In the genomic region with DNA sequence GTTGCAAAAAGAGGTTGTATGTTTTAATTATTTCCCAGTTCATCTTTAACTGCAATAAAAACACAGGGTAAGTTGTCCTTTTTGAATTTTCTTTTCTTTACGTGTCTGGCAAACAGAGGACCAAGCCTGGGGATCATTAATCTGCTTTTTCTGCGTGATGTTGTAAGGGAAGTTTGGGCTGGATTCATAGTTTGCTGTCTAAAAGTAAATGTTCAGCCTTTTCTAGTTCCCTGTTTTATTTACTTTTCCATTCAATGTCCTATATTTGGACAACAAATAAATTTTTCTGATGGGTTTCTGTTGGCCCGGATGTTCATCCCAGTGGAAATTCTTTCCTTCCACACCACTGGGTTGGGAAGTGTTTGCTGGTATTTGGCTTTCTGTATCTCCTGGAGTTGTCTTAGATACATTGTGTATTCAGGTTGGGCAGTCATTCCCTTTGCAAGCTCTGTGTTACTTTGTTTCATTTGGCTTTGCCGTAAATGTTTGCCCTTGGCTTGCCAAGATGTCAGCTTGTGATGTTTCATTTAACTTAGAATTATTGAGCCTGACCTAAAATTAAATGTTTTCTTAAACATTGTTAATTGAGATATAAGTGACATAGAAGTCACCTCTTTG, we compare ENCODE assay signal across 21 cellular contexts. TPM values are rescaled to one million over a fixed set of nuclear protein-coding genes. Genes with fewer than 3 reads are reported as not detected.
DNase-seq lines count a peak whose midpoint lies in the region; ATAC-seq and TF ChIP-seq lines count a peak whose summit lies in the region.
"Had no signal": no experiment of that assay in that cellular context is flagged by ENCODE, and none has a peak within 500 bp of the region (broad histone marks: within the 10 kb centered on the region; RNA-seq: fewer than 3 reads in every experiment).

No MANE protein-coding gene starts in this region.

- H3K4me3 ChIP-seq in LNCaP clone FGC (ENCODE audit: low read depth, low read length): no peak overlapping the region
- H3K4me3 ChIP-seq: A549, BLaER1, K562 had no signal

- no peak for TF ChIP-seq CTCF in LNCaP clone FGC (IDR thresholded peaks at IDR 0.05; ENCODE audit: control insufficient read depth, extremely low read depth, insufficient read depth)

- DNase-seq in LNCaP clone FGC (ENCODE audit: low read depth) (peak; percentile 63), globus pallidus (ENCODE audit: low spot score) (peak; percentile 9), pons (ENCODE audit: low spot score) (peak; percentile 1), HT-29 (ENCODE audit: low spot score) (no peak)
- DNase-seq in stimulated activated CD4-positive, alpha-beta T cell treated with anti-CD3 and anti-CD28 coated beads, Interleukin-1b, Interleukin-23, amount 100 ng/mL, for 48 hours: no peak
- DNase-seq: AML-193; CD4-positive, alpha-beta memory T cell; DMS153; DMS79; GF-D8; GOT3; H7; HFFc6; IMR-90 had no signal

- no peak for ATAC-seq in HG03097 (IDR thresholded peaks at IDR 0.05; ENCODE audit: low FRiP score, unreplicated experiment)
- ATAC-seq: A549, HCT116, K562 had no signal

RNA-seq across cellular contexts. Expression of a gene that starts 20.3 kb away (rescaled TPM):
- not detected in 2 replicates for total RNA-seq in HT-29 (2014; rRNA removed; shearing (Covaris generic))
- total RNA-seq: CD4-positive, alpha-beta memory T cell; Daoy; H7; HFFc6; HT1080; IMR-90; K562 had no signal

RNA-seq across cellular contexts. Expression of a gene that starts 21.4 kb away (rescaled TPM):
- total RNA-seq in HT-29 (2014; rRNA removed; shearing (Covaris generic)): not detected in 2 replicates
- total RNA-seq: CD4-positive, alpha-beta memory T cell; Daoy; H7; HFFc6; HT1080; IMR-90; K562 had no signal

Comparison
In these comparisons a context has a peak if more than half of its experiments do, and no peak if none do; other contexts are left out.
1. DNase-seq: peak in LNCaP clone FGC (single experiment), globus pallidus (single experiment) and pons (single experiment); none in stimulated activated CD4-positive, alpha-beta T cell treated with anti-CD3 and anti-CD28 coated beads, Interleukin-1b, Interleukin-23, amount 100 ng/mL, for 48 hours (single experiment) and HT-29 (single experiment).